Comparison of ENCODE assay signal across 19 cellular contexts in genomic region chr9:90939367-90939766, GRCh38.
"Had no signal": no experiment of that assay in that cellular context is flagged by ENCODE, and none has a peak within 500 bp of the region (broad histone marks: within the 10 kb centered on the region; RNA-seq: fewer than 3 reads in every experiment).

No MANE protein-coding gene starts in this region.

- H3K4me3 ChIP-seq: body of pancreas, K562, PC-9 had no signal

- H3K27me3 ChIP-seq: body of pancreas had no signal

- H3K27ac ChIP-seq: body of pancreas, PC-9 had no signal

- H3K9me3 ChIP-seq: body of pancreas had no signal

- H2AFZ ChIP-seq: PC-9 had no signal

- H3K4me1 ChIP-seq: body of pancreas had no signal

- H3K4me2 ChIP-seq: PC-9 had no signal

- DNase-seq: activated CD4-positive, alpha-beta T cell treated with anti-CD3 and anti-CD28 coated beads for 48 hours; activated CD4-positive, alpha-beta T cell treated with anti-CD3 and anti-CD28 coated beads, Interleukin-2, amount 50 U/mL, for 4 hours; activated CD4-positive, CD25-positive, alpha-beta regulatory T cell treated with anti-CD3 and anti-CD28 coated beads, Interleukin-2, amount 50 U/mL, for 72 hours; activated CD8-positive, alpha-beta memory T cell treated with anti-CD3 and anti-CD28 coated beads, Interleukin-2, amount 50 U/mL, for 48 hours; activated CD8-positive, alpha-beta T cell treated with anti-CD3 and anti-CD28 coated beads, Interleukin-2, amount 10 ng/mL, durations not matched to agents 7 days and 5 days; activated naive CD4-positive, alpha-beta T cell treated with anti-CD3 and anti-CD28 coated beads, Interleukin-2, amount 50 U/mL, for 16 hours; activated T-cell treated with anti-CD3 and anti-CD28 coated beads, Interleukin-2, amount 50 U/mL, for 1 hour; aorta; body of pancreas; Kasumi-1; NCI-H146; NCI-H187 treated with DMSO at 0.1 percent for 48 hours; NCI-H2107; NCI-H446 treated with DMSO at 0.1 percent for 48 hours; NCI-H524 treated with DMSO at 0.1 percent for 48 hours; NCI-H82; PC-9; SHP77 treated with DMSO at 0.1 percent for 48 hours had no signal
